Comparison of ENCODE assay signal across 22 cellular contexts in genomic region chr17:3400008-3400407, GRCh38. TPM values are rescaled to one million over a fixed set of nuclear protein-coding genes. Genes with fewer than 3 reads are reported as not detected.
"Had no signal": no experiment of that assay in that cellular context is flagged by ENCODE, and none has a peak within 500 bp of the region (broad histone marks: within the 10 kb centered on the region; RNA-seq: fewer than 3 reads in every experiment).

No MANE protein-coding gene starts in this region.

- H3K4me3 ChIP-seq: adrenal gland, esophagus muscularis mucosa, lower lobe of right lung, stomach had no signal

- H3K4me1 ChIP-seq: adrenal gland, esophagus muscularis mucosa, foreskin keratinocyte, lower lobe of right lung, stomach had no signal

- ATAC-seq: activated naive CD4-positive, alpha-beta T cell treated with anti-CD3 and anti-CD28 coated beads, Interleukin-2, amount 50 U/mL, for 72 hours; foreskin keratinocyte; lower lobe of right lung; sciatic nerve; stimulated activated effector memory CD8-positive, alpha-beta T cell treated with anti-CD3 and anti-CD28 coated beads, Interleukin-12 subunit alpha, Interleukin-12 subunit beta, amount 100 ng/mL, for 72 hours had no signal

- H3K36me3 ChIP-seq: adrenal gland, esophagus muscularis mucosa, lower lobe of right lung, stomach, WERI-Rb-1 had no signal

- H3K27ac ChIP-seq: adrenal gland, esophagus muscularis mucosa, foreskin keratinocyte, lower lobe of right lung, stomach, WERI-Rb-1 had no signal

- DNase-seq: activated CD4-positive, alpha-beta T cell treated with anti-CD3 and anti-CD28 coated beads for 1 hour; activated CD8-positive, alpha-beta memory T cell treated with anti-CD3 and anti-CD28 coated beads for 24 hours; activated CD8-positive, alpha-beta memory T cell treated with anti-CD3 and anti-CD28 coated beads, Interleukin-2, amount 50 U/mL, for 48 hours; activated effector memory CD4-positive, alpha-beta T cell treated with anti-CD3 and anti-CD28 coated beads, Interleukin-2, amount 50 U/mL, for 16 hours; activated T-cell treated with anti-CD3 and anti-CD28 coated beads, Interleukin-2, amount 50 U/mL, for 48 hours; effector CD8-positive, alpha-beta T cell; glutamatergic neuron; hypothalamus; lower lobe of right lung; stimulated activated CD4-positive, alpha-beta T cell treated with anti-CD3 and anti-CD28 coated beads, Interleukin-4, amount 100 ng/mL, for 24 hours; stomach; T-helper 2 cell; WERI-Rb-1 had no signal

- H3K9me3 ChIP-seq: adrenal gland, esophagus muscularis mucosa, lower lobe of right lung had no signal

- H3K27me3 ChIP-seq: adrenal gland, foreskin keratinocyte had no signal

RNA-seq across cellular contexts. Expression of gene OR1E1, which starts 1.8 kb away (rescaled TPM):
- total RNA-seq: activated naive CD4-positive, alpha-beta T cell treated with anti-CD3 and anti-CD28 coated beads, Interleukin-2, amount 50 U/mL, for 72 hours; adrenal gland; astrocyte; cerebellum; esophagus muscularis mucosa; foreskin keratinocyte; lower lobe of right lung; sciatic nerve; stomach had no signal

RNA-seq across cellular contexts. Expression of gene OR3A3, which starts 11.2 kb away (rescaled TPM):
- total RNA-seq: activated naive CD4-positive, alpha-beta T cell treated with anti-CD3 and anti-CD28 coated beads, Interleukin-2, amount 50 U/mL, for 72 hours; adrenal gland; astrocyte; cerebellum; esophagus muscularis mucosa; foreskin keratinocyte; lower lobe of right lung; sciatic nerve; stomach; temporal lobe had no signal

RNA-seq across cellular contexts. Expression of gene OR3A2, which starts 13.9 kb away (rescaled TPM):
- total RNA-seq: astrocyte, foreskin keratinocyte, lower lobe of right lung, stomach had no signal

RNA-seq across cellular contexts. Expression of gene OR1E2, which starts 33.6 kb away (rescaled TPM):
- total RNA-seq: activated naive CD4-positive, alpha-beta T cell treated with anti-CD3 and anti-CD28 coated beads, Interleukin-2, amount 50 U/mL, for 72 hours; adrenal gland; astrocyte; cerebellum; esophagus muscularis mucosa; foreskin keratinocyte; lower lobe of right lung; sciatic nerve; stomach; temporal lobe had no signal
